Comparison of ENCODE assay signal across 2 cellular contexts in the genomic region with DNA sequence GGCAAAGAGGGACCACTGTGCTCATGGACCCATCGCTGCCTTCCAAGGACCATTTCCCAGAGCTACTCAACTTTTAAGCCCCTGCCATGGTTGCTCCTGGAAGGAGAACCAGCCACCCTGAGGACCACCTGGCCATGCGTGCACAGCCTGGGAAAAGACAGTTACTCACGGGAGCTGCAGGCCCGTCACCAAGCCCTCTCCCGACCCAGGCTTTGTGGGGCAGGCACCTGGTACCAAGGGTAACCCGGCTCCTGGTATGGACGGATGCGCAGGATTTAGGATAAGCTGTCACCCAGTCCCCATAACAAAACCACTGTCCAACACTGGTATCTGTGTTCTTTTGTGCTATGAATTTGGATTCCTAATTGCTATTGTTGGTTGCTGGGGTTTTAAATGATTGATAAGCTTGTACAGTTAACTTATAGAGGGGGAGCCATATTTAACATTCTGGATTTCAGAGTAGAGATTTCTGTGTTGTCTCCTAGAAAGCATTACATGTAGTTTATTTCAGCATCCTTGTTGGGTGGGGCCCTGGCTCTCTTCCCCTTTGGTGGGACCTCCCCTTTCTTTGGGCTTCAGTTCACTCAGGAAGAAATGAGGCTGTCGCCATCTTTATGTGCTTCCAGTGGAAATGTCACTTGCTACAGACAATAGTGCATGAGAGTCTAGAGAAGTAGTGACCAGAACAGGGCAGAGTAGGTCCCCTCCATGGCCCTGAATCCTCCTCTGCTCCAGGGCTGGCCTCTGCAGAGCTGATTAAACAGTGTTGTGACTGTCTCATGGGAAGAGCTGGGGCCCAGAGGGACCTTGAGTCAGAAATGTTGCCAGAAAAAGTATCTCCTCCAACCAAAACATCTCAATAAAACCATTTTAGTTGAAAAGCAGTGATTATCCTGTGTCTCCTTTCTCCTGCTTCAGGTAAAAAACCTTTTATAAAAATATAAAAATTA.
TF ChIP-seq lines count a peak whose summit lies in the region.

No MANE protein-coding gene starts in this region.

TF ChIP-seq in HCT116, 20 proteins besides CTCF, POLR2A, EP300 and RAD21:
- TF ChIP-seq ZFX (IDR thresholded peaks at IDR 0.05) = no peak
- no peak for TF ChIP-seq ELF1 (IDR thresholded peaks at IDR 0.05; ENCODE audit: borderline replicate concordance, low read depth)
- TF ChIP-seq SP1 (IDR thresholded peaks at IDR 0.05; ENCODE audit: low read depth) = no peak
- no peak for TF ChIP-seq SRF (IDR thresholded peaks at IDR 0.05; ENCODE audit: low read depth)
- no peak for TF ChIP-seq TCF7L2 (IDR thresholded peaks at IDR 0.05; ENCODE audit: borderline replicate concordance, extremely low read depth, insufficient read depth, insufficient read length)
- no peak for TF ChIP-seq EZH2 (IDR thresholded peaks at IDR 0.05)
- TF ChIP-seq, protein P1, sequence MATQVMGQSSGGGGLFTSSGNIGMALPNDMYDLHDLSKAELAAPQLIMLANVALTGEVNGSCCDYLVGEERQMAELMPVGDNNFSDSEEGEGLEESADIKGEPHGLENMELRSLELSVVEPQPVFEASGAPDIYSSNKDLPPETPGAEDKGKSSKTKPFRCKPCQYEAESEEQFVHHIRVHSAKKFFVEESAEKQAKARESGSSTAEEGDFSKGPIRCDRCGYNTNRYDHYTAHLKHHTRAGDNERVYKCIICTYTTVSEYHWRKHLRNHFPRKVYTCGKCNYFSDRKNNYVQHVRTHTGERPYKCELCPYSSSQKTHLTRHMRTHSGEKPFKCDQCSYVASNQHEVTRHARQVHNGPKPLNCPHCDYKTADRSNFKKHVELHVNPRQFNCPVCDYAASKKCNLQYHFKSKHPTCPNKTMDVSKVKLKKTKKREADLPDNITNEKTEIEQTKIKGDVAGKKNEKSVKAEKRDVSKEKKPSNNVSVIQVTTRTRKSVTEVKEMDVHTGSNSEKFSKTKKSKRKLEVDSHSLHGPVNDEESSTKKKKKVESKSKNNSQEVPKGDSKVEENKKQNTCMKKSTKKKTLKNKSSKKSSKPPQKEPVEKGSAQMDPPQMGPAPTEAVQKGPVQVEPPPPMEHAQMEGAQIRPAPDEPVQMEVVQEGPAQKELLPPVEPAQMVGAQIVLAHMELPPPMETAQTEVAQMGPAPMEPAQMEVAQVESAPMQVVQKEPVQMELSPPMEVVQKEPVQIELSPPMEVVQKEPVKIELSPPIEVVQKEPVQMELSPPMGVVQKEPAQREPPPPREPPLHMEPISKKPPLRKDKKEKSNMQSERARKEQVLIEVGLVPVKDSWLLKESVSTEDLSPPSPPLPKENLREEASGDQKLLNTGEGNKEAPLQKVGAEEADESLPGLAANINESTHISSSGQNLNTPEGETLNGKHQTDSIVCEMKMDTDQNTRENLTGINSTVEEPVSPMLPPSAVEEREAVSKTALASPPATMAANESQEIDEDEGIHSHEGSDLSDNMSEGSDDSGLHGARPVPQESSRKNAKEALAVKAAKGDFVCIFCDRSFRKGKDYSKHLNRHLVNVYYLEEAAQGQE (IDR thresholded peaks at IDR 0.05; ENCODE audit: low read depth) = no peak
- TF ChIP-seq, protein P2, sequence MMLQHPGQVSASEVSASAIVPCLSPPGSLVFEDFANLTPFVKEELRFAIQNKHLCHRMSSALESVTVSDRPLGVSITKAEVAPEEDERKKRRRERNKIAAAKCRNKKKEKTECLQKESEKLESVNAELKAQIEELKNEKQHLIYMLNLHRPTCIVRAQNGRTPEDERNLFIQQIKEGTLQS (IDR thresholded peaks at IDR 0.05) = no peak
- TF ChIP-seq EGR1 (IDR thresholded peaks at IDR 0.05; ENCODE audit: low read depth) = no peak
- no peak for TF ChIP-seq FOSL1 (IDR thresholded peaks at IDR 0.05; ENCODE audit: low read depth)
- TF ChIP-seq, protein P3, sequence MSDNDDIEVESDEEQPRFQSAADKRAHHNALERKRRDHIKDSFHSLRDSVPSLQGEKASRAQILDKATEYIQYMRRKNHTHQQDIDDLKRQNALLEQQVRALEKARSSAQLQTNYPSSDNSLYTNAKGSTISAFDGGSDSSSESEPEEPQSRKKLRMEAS (IDR thresholded peaks at IDR 0.05) = no peak
- no peak for TF ChIP-seq POLR2AphosphoS5 (IDR thresholded peaks at IDR 0.05; ENCODE audit: low read depth, low read length)
- TF ChIP-seq EZH2phosphoT487 (IDR thresholded peaks at IDR 0.05; ENCODE audit: borderline replicate concordance) = no peak
- no peak for TF ChIP-seq YY1 (IDR thresholded peaks at IDR 0.05; ENCODE audit: extremely low read depth, insufficient replicate concordance, low read depth, low read length)

TF ChIP-seq in WTC11, 78 proteins besides CTCF, POLR2A, EP300 and RAD21:
- TF ChIP-seq ESRRA (CRISPR knock-in tag; IDR thresholded peaks at IDR 0.05; ENCODE audit: borderline replicate concordance) (no peak), SMAD4 (CRISPR knock-in tag; IDR thresholded peaks at IDR 0.05) (no peak), ATF1 (CRISPR knock-in tag; IDR thresholded peaks at IDR 0.05) (no peak), ELF4 (CRISPR knock-in tag; IDR thresholded peaks at IDR 0.05; ENCODE audit: low read depth) (no peak), ZNF423 (CRISPR knock-in tag; IDR thresholded peaks at IDR 0.05) (no peak), ZNF232 (CRISPR knock-in tag; IDR thresholded peaks at IDR 0.05) (no peak), MYBL2 (CRISPR knock-in tag; IDR thresholded peaks at IDR 0.05) (no peak), GTF2I (CRISPR knock-in tag; conservative IDR thresholded peaks at IDR 0.05) (no peak), TP53 (CRISPR knock-in tag; IDR thresholded peaks at IDR 0.05) (no peak)
- TF ChIP-seq, protein P4, sequence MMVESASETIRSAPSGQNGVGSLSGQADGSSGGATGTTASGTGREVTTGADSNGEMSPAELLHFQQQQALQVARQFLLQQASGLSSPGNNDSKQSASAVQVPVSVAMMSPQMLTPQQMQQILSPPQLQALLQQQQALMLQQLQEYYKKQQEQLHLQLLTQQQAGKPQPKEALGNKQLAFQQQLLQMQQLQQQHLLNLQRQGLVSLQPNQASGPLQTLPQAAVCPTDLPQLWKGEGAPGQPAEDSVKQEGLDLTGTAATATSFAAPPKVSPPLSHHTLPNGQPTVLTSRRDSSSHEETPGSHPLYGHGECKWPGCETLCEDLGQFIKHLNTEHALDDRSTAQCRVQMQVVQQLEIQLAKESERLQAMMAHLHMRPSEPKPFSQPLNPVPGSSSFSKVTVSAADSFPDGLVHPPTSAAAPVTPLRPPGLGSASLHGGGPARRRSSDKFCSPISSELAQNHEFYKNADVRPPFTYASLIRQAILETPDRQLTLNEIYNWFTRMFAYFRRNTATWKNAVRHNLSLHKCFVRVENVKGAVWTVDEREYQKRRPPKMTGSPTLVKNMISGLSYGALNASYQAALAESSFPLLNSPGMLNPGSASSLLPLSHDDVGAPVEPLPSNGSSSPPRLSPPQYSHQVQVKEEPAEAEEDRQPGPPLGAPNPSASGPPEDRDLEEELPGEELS (CRISPR knock-in tag; IDR thresholded peaks at IDR 0.05) = no peak
- TF ChIP-seq, protein P5, sequence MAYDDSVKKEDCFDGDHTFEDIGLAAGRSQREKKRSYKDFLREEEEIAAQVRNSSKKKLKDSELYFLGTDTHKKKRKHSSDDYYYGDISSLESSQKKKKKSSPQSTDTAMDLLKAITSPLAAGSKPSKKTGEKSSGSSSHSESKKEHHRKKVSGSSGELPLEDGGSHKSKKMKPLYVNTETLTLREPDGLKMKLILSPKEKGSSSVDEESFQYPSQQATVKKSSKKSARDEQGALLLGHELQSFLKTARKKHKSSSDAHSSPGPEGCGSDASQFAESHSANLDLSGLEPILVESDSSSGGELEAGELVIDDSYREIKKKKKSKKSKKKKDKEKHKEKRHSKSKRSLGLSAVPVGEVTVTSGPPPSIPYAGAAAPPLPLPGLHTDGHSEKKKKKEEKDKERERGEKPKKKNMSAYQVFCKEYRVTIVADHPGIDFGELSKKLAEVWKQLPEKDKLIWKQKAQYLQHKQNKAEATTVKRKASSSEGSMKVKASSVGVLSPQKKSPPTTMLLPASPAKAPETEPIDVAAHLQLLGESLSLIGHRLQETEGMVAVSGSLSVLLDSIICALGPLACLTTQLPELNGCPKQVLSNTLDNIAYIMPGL (CRISPR knock-in tag; IDR thresholded peaks at IDR 0.05) = no peak
- TF ChIP-seq, protein P6, sequence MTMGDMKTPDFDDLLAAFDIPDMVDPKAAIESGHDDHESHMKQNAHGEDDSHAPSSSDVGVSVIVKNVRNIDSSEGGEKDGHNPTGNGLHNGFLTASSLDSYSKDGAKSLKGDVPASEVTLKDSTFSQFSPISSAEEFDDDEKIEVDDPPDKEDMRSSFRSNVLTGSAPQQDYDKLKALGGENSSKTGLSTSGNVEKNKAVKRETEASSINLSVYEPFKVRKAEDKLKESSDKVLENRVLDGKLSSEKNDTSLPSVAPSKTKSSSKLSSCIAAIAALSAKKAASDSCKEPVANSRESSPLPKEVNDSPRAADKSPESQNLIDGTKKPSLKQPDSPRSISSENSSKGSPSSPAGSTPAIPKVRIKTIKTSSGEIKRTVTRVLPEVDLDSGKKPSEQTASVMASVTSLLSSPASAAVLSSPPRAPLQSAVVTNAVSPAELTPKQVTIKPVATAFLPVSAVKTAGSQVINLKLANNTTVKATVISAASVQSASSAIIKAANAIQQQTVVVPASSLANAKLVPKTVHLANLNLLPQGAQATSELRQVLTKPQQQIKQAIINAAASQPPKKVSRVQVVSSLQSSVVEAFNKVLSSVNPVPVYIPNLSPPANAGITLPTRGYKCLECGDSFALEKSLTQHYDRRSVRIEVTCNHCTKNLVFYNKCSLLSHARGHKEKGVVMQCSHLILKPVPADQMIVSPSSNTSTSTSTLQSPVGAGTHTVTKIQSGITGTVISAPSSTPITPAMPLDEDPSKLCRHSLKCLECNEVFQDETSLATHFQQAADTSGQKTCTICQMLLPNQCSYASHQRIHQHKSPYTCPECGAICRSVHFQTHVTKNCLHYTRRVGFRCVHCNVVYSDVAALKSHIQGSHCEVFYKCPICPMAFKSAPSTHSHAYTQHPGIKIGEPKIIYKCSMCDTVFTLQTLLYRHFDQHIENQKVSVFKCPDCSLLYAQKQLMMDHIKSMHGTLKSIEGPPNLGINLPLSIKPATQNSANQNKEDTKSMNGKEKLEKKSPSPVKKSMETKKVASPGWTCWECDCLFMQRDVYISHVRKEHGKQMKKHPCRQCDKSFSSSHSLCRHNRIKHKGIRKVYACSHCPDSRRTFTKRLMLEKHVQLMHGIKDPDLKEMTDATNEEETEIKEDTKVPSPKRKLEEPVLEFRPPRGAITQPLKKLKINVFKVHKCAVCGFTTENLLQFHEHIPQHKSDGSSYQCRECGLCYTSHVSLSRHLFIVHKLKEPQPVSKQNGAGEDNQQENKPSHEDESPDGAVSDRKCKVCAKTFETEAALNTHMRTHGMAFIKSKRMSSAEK (CRISPR knock-in tag; IDR thresholded peaks at IDR 0.05; ENCODE audit: borderline replicate concordance) = no peak
- TF ChIP-seq, protein P7, sequence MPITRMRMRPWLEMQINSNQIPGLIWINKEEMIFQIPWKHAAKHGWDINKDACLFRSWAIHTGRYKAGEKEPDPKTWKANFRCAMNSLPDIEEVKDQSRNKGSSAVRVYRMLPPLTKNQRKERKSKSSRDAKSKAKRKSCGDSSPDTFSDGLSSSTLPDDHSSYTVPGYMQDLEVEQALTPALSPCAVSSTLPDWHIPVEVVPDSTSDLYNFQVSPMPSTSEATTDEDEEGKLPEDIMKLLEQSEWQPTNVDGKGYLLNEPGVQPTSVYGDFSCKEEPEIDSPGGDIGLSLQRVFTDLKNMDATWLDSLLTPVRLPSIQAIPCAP (CRISPR knock-in tag; IDR thresholded peaks at IDR 0.05) = no peak
- TF ChIP-seq, protein P8, sequence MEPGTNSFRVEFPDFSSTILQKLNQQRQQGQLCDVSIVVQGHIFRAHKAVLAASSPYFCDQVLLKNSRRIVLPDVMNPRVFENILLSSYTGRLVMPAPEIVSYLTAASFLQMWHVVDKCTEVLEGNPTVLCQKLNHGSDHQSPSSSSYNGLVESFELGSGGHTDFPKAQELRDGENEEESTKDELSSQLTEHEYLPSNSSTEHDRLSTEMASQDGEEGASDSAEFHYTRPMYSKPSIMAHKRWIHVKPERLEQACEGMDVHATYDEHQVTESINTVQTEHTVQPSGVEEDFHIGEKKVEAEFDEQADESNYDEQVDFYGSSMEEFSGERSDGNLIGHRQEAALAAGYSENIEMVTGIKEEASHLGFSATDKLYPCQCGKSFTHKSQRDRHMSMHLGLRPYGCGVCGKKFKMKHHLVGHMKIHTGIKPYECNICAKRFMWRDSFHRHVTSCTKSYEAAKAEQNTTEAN (CRISPR knock-in tag; IDR thresholded peaks at IDR 0.05) = no peak
- TF ChIP-seq, protein P9, sequence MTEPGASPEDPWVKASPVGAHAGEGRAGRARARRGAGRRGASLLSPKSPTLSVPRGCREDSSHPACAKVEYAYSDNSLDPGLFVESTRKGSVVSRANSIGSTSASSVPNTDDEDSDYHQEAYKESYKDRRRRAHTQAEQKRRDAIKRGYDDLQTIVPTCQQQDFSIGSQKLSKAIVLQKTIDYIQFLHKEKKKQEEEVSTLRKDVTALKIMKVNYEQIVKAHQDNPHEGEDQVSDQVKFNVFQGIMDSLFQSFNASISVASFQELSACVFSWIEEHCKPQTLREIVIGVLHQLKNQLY (CRISPR knock-in tag; IDR thresholded peaks at IDR 0.05) = no peak
- TF ChIP-seq, protein P3 (CRISPR knock-in tag; IDR thresholded peaks at IDR 0.05) = no peak
